Comparison of ENCODE assay signal across 18 cellular contexts in genomic region chr7:16234493-16235151, GRCh38.
"Had no signal": no experiment of that assay in that cellular context is flagged by ENCODE, and none has a peak within 500 bp of the region (broad histone marks: within the 10 kb centered on the region; RNA-seq: fewer than 3 reads in every experiment).

No MANE protein-coding gene starts in this region.

- FAIRE-seq: colon, small intestine had no signal

- DNase-seq: activated B cell treated with CpG ODN at 0.5 μM for 24 hours; activated CD8-positive, alpha-beta memory T cell treated with anti-CD3 and anti-CD28 coated beads, Interleukin-2, amount 10 ng/mL, durations not matched to agents 7 days and 5 days; activated CD8-positive, alpha-beta T cell treated with anti-CD3 and anti-CD28 coated beads, Interleukin-2, amount 10 ng/mL, durations not matched to agents 7 days and 5 days; activated naive CD4-positive, alpha-beta T cell; activated T-cell treated with anti-CD3 and anti-CD28 coated beads, Interleukin-2, amount 50 U/mL, for 72 hours; dermis blood vessel endothelial cell; effector CD4-positive, alpha-beta T cell; foreskin melanocyte; heart right ventricle; mammary epithelial cell; sigmoid colon; small intestine; stimulated activated CD4-positive, alpha-beta T cell treated with anti-CD3 and anti-CD28 coated beads, Interleukin-2, amount 100 ng/mL, for 24 hours; stimulated activated naive CD4-positive, alpha-beta T cell; T-helper 2 cell; tibial artery had no signal

- ATAC-seq: activated CD8-positive, alpha-beta memory T cell treated with anti-CD3 and anti-CD28 coated beads, Interleukin-2, amount 10 ng/mL, durations not matched to agents 7 days and 5 days; activated CD8-positive, alpha-beta T cell treated with anti-CD3 and anti-CD28 coated beads, Interleukin-2, amount 10 ng/mL, durations not matched to agents 7 days and 5 days; activated naive CD4-positive, alpha-beta T cell treated with anti-CD3 and anti-CD28 coated beads, Interleukin-2, amount 50 U/mL, for 72 hours; activated T-cell treated with anti-CD3 and anti-CD28 coated beads, Interleukin-2, amount 50 U/mL, for 72 hours had no signal
